In the genomic region with DNA sequence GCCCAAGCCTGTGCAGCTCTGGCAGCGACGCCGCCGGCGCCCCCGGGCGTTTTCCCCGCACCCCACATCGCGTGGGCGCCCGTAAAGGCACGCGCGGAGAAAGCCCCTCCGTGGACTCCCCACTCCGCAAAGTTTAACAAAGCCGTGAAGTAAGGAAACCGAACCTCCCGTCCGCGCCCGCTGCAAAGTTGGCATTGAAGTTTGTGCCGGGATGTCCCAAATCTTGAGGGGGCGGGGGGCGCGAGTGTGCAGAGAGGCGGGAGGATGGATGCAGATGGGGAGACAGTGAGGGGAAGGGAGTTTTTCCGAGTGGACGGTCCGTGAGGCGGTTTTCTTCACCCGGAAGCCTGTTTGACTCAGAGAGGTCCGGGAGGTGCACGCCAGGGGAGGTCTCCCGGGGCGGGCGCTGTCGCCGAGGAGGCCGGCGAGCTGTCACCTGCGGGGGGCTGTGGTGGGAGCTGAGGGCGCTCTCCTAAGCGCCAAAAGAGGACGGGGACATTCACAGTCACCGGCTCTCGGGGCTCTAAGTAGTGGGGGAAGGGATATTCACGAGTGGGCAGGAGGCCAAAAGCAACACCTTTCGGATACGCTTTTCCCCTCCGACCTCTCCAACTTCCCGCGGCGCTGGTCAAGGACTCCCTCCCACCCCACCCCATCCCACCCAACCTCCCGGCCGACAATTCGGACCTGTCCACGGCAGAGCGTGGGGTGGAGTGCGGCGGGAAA, we compare ENCODE assay signal across 8 cellular contexts. TPM values are rescaled to one million over a fixed set of nuclear protein-coding genes. Genes with fewer than 3 reads are reported as not detected.
DNase-seq lines count a peak whose midpoint lies in the region; ATAC-seq and TF ChIP-seq lines count a peak whose summit lies in the region.

No MANE protein-coding gene starts in this region.

- H3K9me3 Mint-ChIP-seq in osteocyte (ENCODE audit: unreplicated experiment), result no peaks in the 10 kb centered on the region

- no peaks in the 10 kb centered on the region for H3K27me3 ChIP-seq in Peyer's patch

- H3K36me3 Mint-ChIP-seq in osteocyte (ENCODE audit: unreplicated experiment), result peaks cover 9% of the 10 kb centered on the region

- peak overlapping the region; percentile 90 for H3K27ac Mint-ChIP-seq in osteocyte (ENCODE audit: unreplicated experiment)

- H3K4me3 Mint-ChIP-seq in osteocyte (ENCODE audit: unreplicated experiment), result peak overlapping the region; percentile 94

- ATAC-seq in HG02852 (IDR thresholded peaks at IDR 0.05; ENCODE audit: unreplicated experiment) (no peak), GM18520 (IDR thresholded peaks at IDR 0.05; ENCODE audit: unreplicated experiment) (no peak)

- H3K36me3 ChIP-seq in Peyer's patch, result no peaks in the 10 kb centered on the region

- H3K9me3 ChIP-seq in Peyer's patch, result no peaks in the 10 kb centered on the region

- no peak for TF ChIP-seq POLR2A in Peyer's patch (IDR thresholded peaks at IDR 0.05)

- peaks cover 43% of the 10 kb centered on the region for H3K4me1 Mint-ChIP-seq in osteocyte (ENCODE audit: unreplicated experiment)

- H3K27me3 Mint-ChIP-seq in osteocyte (ENCODE audit: unreplicated experiment), result no peaks in the 10 kb centered on the region

- H3K4me1 ChIP-seq in Peyer's patch, result peaks cover 0 to 12% (median 0%) of the 10 kb centered on the region in 4 donors

- H3K27ac ChIP-seq in Peyer's patch, result peak overlapping the region; percentile 60 to 85 (median 70)

- peak overlapping the region; percentile 28 to 84 (median 59) for H3K4me3 ChIP-seq in Peyer's patch
- H3K4me3 ChIP-seq in fibroblast of villous mesenchyme (ENCODE audit: low read depth, low read length), result peak overlapping the region; percentile 89

- TF ChIP-seq CTCF in Peyer's patch (IDR thresholded peaks at IDR 0.05), result no peak
- TF ChIP-seq CTCF in fibroblast of villous mesenchyme (IDR thresholded peaks at IDR 0.05; ENCODE audit: insufficient read depth, low read depth, low read length), result no peak
- no peak for TF ChIP-seq CTCF in osteocyte (IDR thresholded peaks at IDR 0.05)

- DNase-seq in DMS53 (lab: John Stamatoyannopoulos, UW), result peak; percentile 75
- peak in 2 of 3 donors; percentile 56 to 63 for DNase-seq in Peyer's patch
- no peak for DNase-seq in fibroblast of villous mesenchyme (ENCODE audit: low read depth)
- DNase-seq in osteocyte (ENCODE audit: extremely low spot score, unreplicated experiment), result no peak
- DNase-seq in GM19240 (ENCODE audit: insufficient read length, low spot score), result no peak
- no peak for DNase-seq in OCI-M1 (lab: John Stamatoyannopoulos, UW)

RNA-seq across cellular contexts. Expression of gene WLS, which starts 1.3 kb away (rescaled TPM):
- total RNA-seq in Peyer's patch, result 100 to 1,000 TPM in 1 of 4 donors, 10 to 100 TPM in 3; 46.1 to 140 (median 73.8) TPM
- total RNA-seq in fibroblast of villous mesenchyme, result 66.1 and 83.8 TPM in 2 replicates
- 334 and 341 TPM in 2 replicates for total RNA-seq in osteocyte

Comparison
In these comparisons a context has a peak if more than half of its experiments do, and no peak if none do; other contexts are left out.
1. DNase-seq: peak in DMS53 (single experiment) and Peyer's patch (2 of 3); none in fibroblast of villous mesenchyme (single experiment), osteocyte (single experiment), GM19240 (single experiment) and OCI-M1 (single experiment).